Comparison of ENCODE assay signal across 10 cellular contexts in the genomic region with DNA sequence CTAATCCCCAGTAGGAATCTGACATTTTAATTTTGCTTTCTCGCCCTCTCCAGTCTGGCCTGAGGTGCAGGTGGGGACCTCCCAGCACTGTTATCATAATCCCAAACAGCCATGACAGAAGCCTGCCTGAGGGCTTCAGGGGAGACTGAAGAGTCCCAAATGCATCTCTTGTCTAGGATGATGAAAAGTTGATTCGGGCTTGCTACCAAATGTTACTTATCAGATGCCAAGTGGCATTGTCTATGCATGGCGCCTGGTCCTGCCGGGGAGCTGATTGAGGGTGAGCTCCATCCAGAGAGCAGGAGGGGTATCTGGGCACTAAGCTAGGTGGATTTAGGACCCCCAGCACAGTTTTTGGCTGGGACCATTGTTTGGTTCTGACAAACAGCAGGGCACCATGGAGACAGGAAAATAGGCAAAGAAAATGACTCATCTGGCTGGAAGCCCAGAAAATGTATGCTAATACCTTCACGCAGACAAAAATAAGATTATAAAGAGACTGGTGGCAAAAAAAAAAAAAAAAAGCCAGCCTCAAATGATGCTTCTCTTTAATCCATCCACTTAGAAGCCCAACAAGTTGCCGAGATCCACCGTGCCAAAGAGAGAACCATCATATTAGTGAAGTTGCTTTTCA.
DNase-seq lines count a peak whose midpoint lies in the region; ATAC-seq and TF ChIP-seq lines count a peak whose summit lies in the region.
"Had no signal": no experiment of that assay in that cellular context is flagged by ENCODE, and none has a peak within 500 bp of the region (broad histone marks: within the 10 kb centered on the region; RNA-seq: fewer than 3 reads in every experiment).

No MANE protein-coding gene starts in this region.

- no peaks in the 10 kb centered on the region for H3K36me3 ChIP-seq in right lobe of liver
- H3K36me3 ChIP-seq: heart left ventricle had no signal

- ATAC-seq in right lobe of liver (peak; percentile 16 to 54 (median 25)), GM21381 (IDR thresholded peaks at IDR 0.05; ENCODE audit: unreplicated experiment) (no peak), GM21447 (IDR thresholded peaks at IDR 0.05; ENCODE audit: unreplicated experiment) (no peak), GM18502 (IDR thresholded peaks at IDR 0.05; ENCODE audit: poor library complexity, unreplicated experiment) (no peak), GM18909 (IDR thresholded peaks at IDR 0.05; ENCODE audit: poor library complexity, unreplicated experiment) (no peak)
- ATAC-seq: heart left ventricle had no signal

- in situ Hi-C loops in astrocyte of the cerebellum (cut with HindIII; ENCODE audit: low sequenced_read_pairs): loop anchor here (5.0 to 10.0 kb wide), 3 partner anchors 323 to 624 kb away; partner anchors contain the start of gene SULF2

- H3K4me1 ChIP-seq in right lobe of liver: no peaks in the 10 kb centered on the region

- H3K4me3 ChIP-seq in astrocyte of the cerebellum (ENCODE audit: low read depth, low read length): no peak overlapping the region
- H3K4me3 ChIP-seq in right lobe of liver: no peak overlapping the region
- H3K4me3 ChIP-seq: heart left ventricle had no signal

- no peak overlapping the region for H3K27ac ChIP-seq in right lobe of liver
- H3K27ac ChIP-seq: heart left ventricle had no signal

- H3K9me3 ChIP-seq in right lobe of liver: no peaks in the 10 kb centered on the region

- TF ChIP-seq CTCF in astrocyte of the cerebellum (IDR thresholded peaks at IDR 0.05; ENCODE audit: low read depth, low read length, missing control alignments) (no peak), right lobe of liver (IDR thresholded peaks at IDR 0.05) (no peak)

- peak; percentile 67 for DNase-seq in COR-L47 (lab: John Stamatoyannopoulos, UW)
- DNase-seq in NCI-H1694 treated with DMSO at 0.1 percent for 48 hours (lab: John Stamatoyannopoulos, UW): peak; percentile 88
- peak; percentile 96 for DNase-seq in astrocyte of the cerebellum (ENCODE audit: low read depth)
- DNase-seq in right lobe of liver: no peak
- DNase-seq: stimulated activated CD4-positive, alpha-beta T cell treated with anti-CD3 and anti-CD28 coated beads, Interleukin-4, amount 100 ng/mL, for 24 hours had no signal

- no peak for TF ChIP-seq POLR2A in right lobe of liver (IDR thresholded peaks at IDR 0.05)

- WGBS in right lobe of liver (ENCODE audit: insufficient coverage, low coverage, low lambda C conversion rate, missing lambda C conversion rate): 65% methylated on average over 5 of the region's 7 CpGs

- H3K27me3 ChIP-seq in right lobe of liver: no peaks in the 10 kb centered on the region

- intact Hi-C loops in right lobe of liver (cut with DNase I): no loop called here

Comparison
In these comparisons a context has a peak if more than half of its experiments do, and no peak if none do; other contexts are left out.
1. DNase-seq: peak in COR-L47 (single experiment), NCI-H1694 treated with DMSO at 0.1 percent for 48 hours (single experiment) and astrocyte of the cerebellum (single experiment); none in right lobe of liver (0 of 3).
2. ATAC-seq: peak in right lobe of liver (4 of 4); none in GM21381 (single experiment), GM21447 (single experiment), GM18502 (single experiment) and GM18909 (single experiment).